1 cellular context compared by ENCODE assay signal in genomic region chr17:42779942-42780815, GRCh38.
TF ChIP-seq lines count a peak whose summit lies in the region.

Gene WNK4 (plus strand): TSS chr17:42780610. CDS start chr17:42780699, 89 bp downstream.

TF ChIP-seq in K562, 482 proteins besides CTCF, POLR2A, EP300 and RAD21 (continues in another document):
- TF ChIP-seq EP400 (IDR thresholded peaks at IDR 0.05) (peak; percentile 47; the same call in 1 of the 2 replicates), MTA2 (IDR thresholded peaks at IDR 0.05; ENCODE audit: low read depth) (peak; percentile 86), NCOR1 (IDR thresholded peaks at IDR 0.05) (peak; percentile 93), RNF219 (CRISPR knock-in tag; IDR thresholded peaks at IDR 0.05) (no peak), JUND (IDR thresholded peaks at IDR 0.05; ENCODE audit: borderline replicate concordance, low read depth, low read length) (peak; percentile 64), JUND (tag; IDR thresholded peaks at IDR 0.05; ENCODE audit: borderline replicate concordance, low read depth, low read length) (peak; percentile 61; the same call in 1 of the 3 replicates), HINFP (tag; conservative IDR thresholded peaks at IDR 0.05; ENCODE audit: low read depth) (peak; percentile 91), MEF2A (IDR thresholded peaks at IDR 0.05; ENCODE audit: control insufficient read depth, low read depth, low read length) (peak; percentile 52; the same call in 1 of the 2 replicates), ZNF184 (CRISPR knock-in tag; IDR thresholded peaks at IDR 0.05) (no peak), POLR2H (tag; IDR thresholded peaks at IDR 0.05; ENCODE audit: low read depth) (no peak), SUPT5H (IDR thresholded peaks at IDR 0.05) (peak; percentile 77), TCF7 (IDR thresholded peaks at IDR 0.05; ENCODE audit: borderline replicate concordance) (0 out of 2 replicates have a peak, but pooled peaks have one; percentile 32), ZNF639 (CRISPR knock-in tag; conservative IDR thresholded peaks at IDR 0.05 in 1 of 2, IDR thresholded peaks at IDR 0.05 in 1 of 2) (no peak), RFX1 (IDR thresholded peaks at IDR 0.05) (no peak), HES1 (IDR thresholded peaks at IDR 0.05; ENCODE audit: low read depth) (peak; percentile 51; the same call in 1 of the 2 replicates), HDGF (IDR thresholded peaks at IDR 0.05) (0 out of 2 replicates have a peak, but pooled peaks have one; percentile 60), ZNF134 (CRISPR knock-in tag; conservative IDR thresholded peaks at IDR 0.05) (no peak), PHB2 (IDR thresholded peaks at IDR 0.05; ENCODE audit: low read depth) (peak; percentile 66), BCOR (IDR thresholded peaks at IDR 0.05) (peak; percentile 81), BHLHE40 (IDR thresholded peaks at IDR 0.05; ENCODE audit: low read length) (peak; percentile 44; the same call in 1 of the 2 replicates), ZBTB49 (CRISPR knock-in tag; IDR thresholded peaks at IDR 0.05; ENCODE audit: borderline replicate concordance) (no peak), CBX2 (IDR thresholded peaks at IDR 0.05; ENCODE audit: insufficient read depth, low read length, poor library complexity, severe bottlenecking) (no peak), ZKSCAN1 (IDR thresholded peaks at IDR 0.05; ENCODE audit: low read depth, low read length) (peak; percentile 32; the same call in 1 of the 2 replicates), BMI1 (IDR thresholded peaks at IDR 0.05; ENCODE audit: low read length) (no peak), POLR3A (IDR thresholded peaks at IDR 0.05; ENCODE audit: borderline replicate concordance, extremely low read depth, insufficient read depth, insufficient read length) (no peak), ZNF668 (CRISPR knock-in tag; IDR thresholded peaks at IDR 0.05) (no peak), EGR1 (conservative IDR thresholded peaks at IDR 0.05) (peak; percentile 96), NR1H2 (CRISPR knock-in tag; IDR thresholded peaks at IDR 0.05) (no peak), SETDB1 (IDR thresholded peaks at IDR 0.05; ENCODE audit: low read length) (no peak), TAF1 (IDR thresholded peaks at IDR 0.05; ENCODE audit: control insufficient read depth, extremely low read depth, insufficient read depth, low read length, severe bottlenecking) (peak; percentile 86), ZNF766 (CRISPR knock-in tag; conservative IDR thresholded peaks at IDR 0.05) (0 out of 2 replicates have a peak, but pooled peaks have one; percentile 24), KLF13 (tag; IDR thresholded peaks at IDR 0.05; ENCODE audit: borderline replicate concordance, low read depth) (peak; percentile 66; the same call in 1 of the 2 replicates), MED1 (CRISPR knock-in tag; IDR thresholded peaks at IDR 0.05; ENCODE audit: borderline replicate concordance) (no peak), ZNF41 (CRISPR knock-in tag; conservative IDR thresholded peaks at IDR 0.05) (no peak), TBL1XR1 (IDR thresholded peaks at IDR 0.05; ENCODE audit: low read length in 2 of 2) (peak in 1 of 2 experiments; percentile 89; a peak in 2 of 4 replicates), U2AF2 (optimal IDR thresholded peaks at IDR 0.05; ENCODE audit: low read depth, low read length) (no peak), RBM25 (IDR thresholded peaks at IDR 0.05; ENCODE audit: low read depth, low read length, severe bottlenecking) (no peak), ZMIZ1 (IDR thresholded peaks at IDR 0.05; ENCODE audit: low read depth in 2 of 2, low read length in 2 of 2) (peak in 1 of 2 experiments; percentile 90; a peak in 2 of 4 replicates), CREB1 (IDR thresholded peaks at IDR 0.05) (peak; percentile 80), CREB1 (CRISPR knock-in tag; IDR thresholded peaks at IDR 0.05) (peak; percentile 35; the same call in 1 of the 2 replicates), MXD1 (CRISPR knock-in tag; IDR thresholded peaks at IDR 0.05; ENCODE audit: borderline replicate concordance, poor library complexity, severe bottlenecking) (no peak), KLF10 (CRISPR knock-in tag; IDR thresholded peaks at IDR 0.05) (no peak), HNRNPL (IDR thresholded peaks at IDR 0.05; ENCODE audit: low read depth, low read length) (no peak), POLR2AphosphoS5 (IDR thresholded peaks at IDR 0.05; ENCODE audit: control insufficient read depth, insufficient read depth, low read depth, low read length) (peak; percentile 92), TEAD1 (CRISPR knock-in tag; IDR thresholded peaks at IDR 0.05) (peak in 1 of 2 experiments; percentile 59; a peak in 1 of 4 replicates), KLF16 (IDR thresholded peaks at IDR 0.05) (peak; percentile 87), HMBOX1 (IDR thresholded peaks at IDR 0.05) (peak; percentile 56; the same call in 1 of the 2 replicates), WHSC1 (IDR thresholded peaks at IDR 0.05; ENCODE audit: low read length) (no peak), RCOR1 (IDR thresholded peaks at IDR 0.05; ENCODE audit: borderline replicate concordance in 1 of 2, low read depth in 2 of 2, low read length in 2 of 2) (peak; percentile 12 to 90; a peak in 3 of 4 replicates), ZNF165 (CRISPR knock-in tag; IDR thresholded peaks at IDR 0.05; ENCODE audit: borderline replicate concordance) (no peak), TAF7 (tag; IDR thresholded peaks at IDR 0.05) (no peak), HMGN3 (IDR thresholded peaks at IDR 0.05; ENCODE audit: borderline replicate concordance, extremely low read depth, insufficient read length, low read depth, low read length) (peak; percentile 70), ZEB2 (IDR thresholded peaks at IDR 0.05) (peak; percentile 78), ZZZ3 (IDR thresholded peaks at IDR 0.05) (no peak), GTF2F1 (IDR thresholded peaks at IDR 0.05; ENCODE audit: low read depth, low read length) (0 out of 2 replicates have a peak, but pooled peaks have one; percentile 13), CBFB (CRISPR knock-in tag; IDR thresholded peaks at IDR 0.05) (peak; percentile 47; the same call in 1 of the 2 replicates)
